ENCODE assay signal across 8 cellular contexts in the genomic region with DNA sequence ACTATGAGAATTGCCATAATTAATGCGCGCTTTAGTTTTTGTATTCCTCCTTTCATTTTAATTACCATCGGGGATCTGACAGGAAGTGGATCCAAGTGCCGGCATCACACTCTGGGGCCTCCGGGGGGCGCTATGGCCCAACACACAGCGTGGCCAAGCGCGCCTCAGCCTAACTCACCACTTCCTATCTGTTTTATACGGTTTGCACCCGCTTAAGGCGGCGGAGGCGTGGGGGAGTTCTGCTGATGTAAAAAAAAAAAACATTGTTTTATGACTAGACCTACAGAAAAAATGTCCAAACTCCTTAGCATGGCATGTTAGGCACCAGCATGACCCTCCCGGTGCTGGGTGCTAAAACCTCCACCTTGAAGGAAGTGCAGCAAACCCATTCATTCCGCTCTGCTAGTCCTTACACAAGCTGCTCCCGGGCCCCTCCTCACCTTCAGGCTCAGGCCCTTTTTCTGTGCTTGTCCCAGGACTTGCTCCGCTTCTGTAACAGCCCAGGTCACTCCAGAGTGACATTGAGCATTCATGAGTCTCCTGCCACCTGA. TPM values are rescaled to one million over a fixed set of nuclear protein-coding genes. Genes with fewer than 3 reads are reported as not detected.
DNase-seq lines count a peak whose midpoint lies in the region; ATAC-seq and FAIRE-seq lines count a peak whose summit lies in the region.

No MANE protein-coding gene starts in this region.

- ATAC-seq in GM19452 (IDR thresholded peaks at IDR 0.05; ENCODE audit: unreplicated experiment) (no peak), GM19351 (IDR thresholded peaks at IDR 0.05; ENCODE audit: unreplicated experiment) (no peak)

- peak; percentile 47 for FAIRE-seq in G401.6 (lab: Jason Lieb, UNC)

- peak; percentile 65 for DNase-seq in NCI-H1092 (lab: John Stamatoyannopoulos, UW)
- DNase-seq in activated CD4-positive, alpha-beta T cell treated with anti-CD3 and anti-CD28 coated beads, Interleukin-2, amount 50 U/mL, for 24 hours (ENCODE audit: low read depth in 1 of 2, low spot score in 1 of 2), result peak; percentile 57 to 63
- peak; percentile 66 for DNase-seq in effector CD4-positive, alpha-beta T cell
- DNase-seq in myocyte (ENCODE audit: low read depth), result peak; percentile 5
- peak; percentile 67 for DNase-seq in stimulated activated naive CD4-positive, alpha-beta T cell treated with Interleukin-2 at 50 U/mL for 16 hours (lab: John Stamatoyannopoulos, UW)

RNA-seq across cellular contexts. Expression of gene EBF4, which starts 4.5 kb away (rescaled TPM):
- 0.31 and 0.94 TPM in 2 replicates for total RNA-seq in myocyte
- polyA plus RNA-seq in myocyte (2012), result 1.3 TPM

RNA-seq across cellular contexts. Expression of gene IDH3B, which starts 24.1 kb away (rescaled TPM):
- total RNA-seq in myocyte, result 128 and 138 TPM in 2 replicates
- polyA plus RNA-seq in myocyte (2012), result 86.5 TPM

RNA-seq across cellular contexts. Expression of gene NOP56, which starts 35.7 kb away (rescaled TPM):
- 92.1 and 94.2 TPM in 2 replicates for total RNA-seq in myocyte
- 93.2 TPM for polyA plus RNA-seq in myocyte (2012)

Comparison
In these comparisons a context has a peak if more than half of its experiments do, and no peak if none do; other contexts are left out.
1. DNase-seq: peak in every context shown above with its lines; median percentile 67 in stimulated activated naive CD4-positive, alpha-beta T cell treated with Interleukin-2 at 50 U/mL for 16 hours; 66 in effector CD4-positive, alpha-beta T cell; 65 in NCI-H1092; 60 in activated CD4-positive, alpha-beta T cell treated with anti-CD3 and anti-CD28 coated beads, Interleukin-2, amount 50 U/mL, for 24 hours; 5 in myocyte.